8 cellular contexts compared by ENCODE assay signal in the genomic region with DNA sequence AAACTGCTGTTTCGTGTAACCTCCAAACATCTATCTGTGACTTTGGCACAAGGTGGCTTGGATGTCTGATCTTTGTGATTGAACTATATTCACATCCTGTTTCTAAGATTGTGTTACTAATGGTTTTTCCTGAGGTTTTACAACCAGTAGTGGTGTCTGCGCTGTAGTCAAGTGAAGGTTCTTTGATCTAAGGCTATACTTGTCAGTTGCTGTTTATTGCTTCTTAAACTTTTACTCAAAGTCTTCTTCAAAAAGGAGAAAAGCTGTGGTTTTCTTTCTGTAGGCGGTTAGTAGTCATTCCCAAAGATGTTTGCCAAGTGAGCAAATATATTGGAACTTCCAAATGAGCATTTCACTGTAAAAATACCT. TPM values are rescaled to one million over a fixed set of nuclear protein-coding genes. Genes with fewer than 3 reads are reported as not detected.
DNase-seq lines count a peak whose midpoint lies in the region; ATAC-seq, FAIRE-seq and TF ChIP-seq lines count a peak whose summit lies in the region.

No MANE protein-coding gene starts in this region.

- DNase-seq in activated T-cell treated with anti-CD3 and anti-CD28 coated beads, Interleukin-2, amount 50 U/mL, for 4 hours, result no peak
- no peak for DNase-seq in activated T-cell treated with anti-CD3 and anti-CD28 coated beads for 4 hours
- DNase-seq in immature natural killer cell, result peak; percentile 63 to 69 (median 66)
- no peak for DNase-seq in substantia nigra (lab: John Stamatoyannopoulos, UW)
- DNase-seq in HTR-8/SVneo (ENCODE audit: insufficient read length, low spot score), result no peak

- H3K36me3 Mint-ChIP-seq in activated T-cell treated with anti-CD3 and anti-CD28 coated beads, Interleukin-2, amount 50 U/mL, for 4 hours (ENCODE audit: insufficient read depth), result no peaks in the 10 kb centered on the region
- no peaks in the 10 kb centered on the region for H3K36me3 Mint-ChIP-seq in immature natural killer cell

- no peak for TF ChIP-seq CTCF in VCaP (conservative IDR thresholded peaks at IDR 0.05)

- H3K9me3 Mint-ChIP-seq in activated T-cell treated with anti-CD3 and anti-CD28 coated beads, Interleukin-2, amount 50 U/mL, for 4 hours, result no peaks in the 10 kb centered on the region
- no peaks in the 10 kb centered on the region for H3K9me3 Mint-ChIP-seq in immature natural killer cell

- peaks cover 18% of the 10 kb centered on the region for H3K4me1 Mint-ChIP-seq in activated T-cell treated with anti-CD3 and anti-CD28 coated beads, Interleukin-2, amount 50 U/mL, for 4 hours (ENCODE audit: low read depth)
- H3K4me1 Mint-ChIP-seq in immature natural killer cell, result peaks cover 7 to 8% of the 10 kb centered on the region in 2 donors

- peak; percentile 21 to 32 for ATAC-seq in activated T-cell treated with anti-CD3 and anti-CD28 coated beads, Interleukin-2, amount 50 U/mL, for 4 hours
- ATAC-seq in GM18858 (IDR thresholded peaks at IDR 0.05; ENCODE audit: unreplicated experiment) (no peak), GM19035 (IDR thresholded peaks at IDR 0.05; ENCODE audit: unreplicated experiment) (no peak)

- no peaks in the 10 kb centered on the region for H3K27me3 Mint-ChIP-seq in activated T-cell treated with anti-CD3 and anti-CD28 coated beads, Interleukin-2, amount 50 U/mL, for 4 hours (ENCODE audit: low read depth)
- peaks cover 0 to 4% (median 0%) of the 10 kb centered on the region in 3 donors for H3K27me3 Mint-ChIP-seq in immature natural killer cell (ENCODE audit: low read depth in 3 of 3)

- H3K27ac Mint-ChIP-seq in immature natural killer cell, result no peak overlapping the region

- 0 out of 2 replicates have a peak overlapping the region, but pooled peaks have one; percentile 98 for H3K27ac ChIP-seq in VCaP
- H3K27ac ChIP-seq in substantia nigra (ENCODE audit: low read depth, low read length, poor library complexity, severe bottlenecking), result peak overlapping the region; percentile 100

- no peak for FAIRE-seq in HTR-8/SVneo (lab: Jason Lieb, UNC)

- H3K4me3 Mint-ChIP-seq in activated T-cell treated with anti-CD3 and anti-CD28 coated beads, Interleukin-2, amount 50 U/mL, for 4 hours, result no peak overlapping the region
- no peak overlapping the region for H3K4me3 Mint-ChIP-seq in immature natural killer cell

RNA-seq across cellular contexts. Expression of a gene that starts 12.3 kb away (rescaled TPM):
- total RNA-seq in activated T-cell treated with anti-CD3 and anti-CD28 coated beads, Interleukin-2, amount 50 U/mL, for 4 hours, result 100 to 1,000 TPM; 406 to 439 (median 417) TPM
- 1,000 to 10,000 TPM; 3,313 to 3,849 (median 3,365) TPM for polyA plus RNA-seq in immature natural killer cell

RNA-seq across cellular contexts. Expression of a gene that starts 52.8 kb away (rescaled TPM):
- 10 to 100 TPM; 18.8 to 26.0 (median 23.8) TPM for total RNA-seq in activated T-cell treated with anti-CD3 and anti-CD28 coated beads, Interleukin-2, amount 50 U/mL, for 4 hours
- 10 to 100 TPM in 1 of 3 donors, 1 to 10 TPM in 2; 7.2 to 11.6 (median 9.1) TPM for polyA plus RNA-seq in immature natural killer cell

Comparison
In these comparisons a context has a peak if more than half of its experiments do, and no peak if none do; other contexts are left out.
1. ATAC-seq: peak in activated T-cell treated with anti-CD3 and anti-CD28 coated beads, Interleukin-2, amount 50 U/mL, for 4 hours (2 of 2); none in GM18858 (single experiment) and GM19035 (single experiment).
2. DNase-seq: peak in immature natural killer cell (3 of 3); none in activated T-cell treated with anti-CD3 and anti-CD28 coated beads, Interleukin-2, amount 50 U/mL, for 4 hours (single experiment), activated T-cell treated with anti-CD3 and anti-CD28 coated beads for 4 hours (single experiment), substantia nigra (0 of 49) and HTR-8/SVneo (single experiment).